In genomic region chr19:1846517-1847205, GRCh38 we compare ENCODE assay signal across 9 cellular contexts. TPM values are rescaled to one million over a fixed set of nuclear protein-coding genes. Genes with fewer than 3 reads are reported as not detected.
A peak's percentile ranks its signal among the peaks of the same experiment; 100 is the strongest.
DNase-seq lines count a peak whose midpoint lies in the region; ATAC-seq and TF ChIP-seq lines count a peak whose summit lies in the region.
"Had no signal": no experiment of that assay in that cellular context is flagged by ENCODE, and none has a peak within 500 bp of the region (broad histone marks: within the 10 kb centered on the region; RNA-seq: fewer than 3 reads in every experiment).

No MANE protein-coding gene starts in this region.

- H3K4me1 ChIP-seq in left ventricle myocardium inferior, result peaks cover 66% of the 10 kb centered on the region
- H3K4me1 ChIP-seq in lower lobe of right lung, result peaks cover 59% of the 10 kb centered on the region
- peaks cover 52% of the 10 kb centered on the region for H3K4me1 ChIP-seq in upper lobe of right lung

- ATAC-seq in Right ventricle myocardium superior (ENCODE audit: poor library complexity) (no peak), lower lobe of right lung (no peak), upper lobe of right lung (no peak), HG03442 (IDR thresholded peaks at IDR 0.05; ENCODE audit: unreplicated experiment) (no peak)

- H3K4me3 ChIP-seq in left ventricle myocardium inferior (peak overlapping the region; percentile 100), astrocyte of the cerebellum (ENCODE audit: low read depth, low read length) (peak overlapping the region; percentile 90), lower lobe of right lung (peak overlapping the region; percentile 90), upper lobe of right lung (peak overlapping the region; percentile 80)

- in situ Hi-C loops in astrocyte of the cerebellum (cut with HindIII; ENCODE audit: low sequenced_read_pairs), result no loop called here

- H3K27me3 ChIP-seq in left ventricle myocardium inferior (ENCODE audit: low read depth) (no peaks in the 10 kb centered on the region), lower lobe of right lung (ENCODE audit: low read depth) (no peaks in the 10 kb centered on the region), upper lobe of right lung (no peaks in the 10 kb centered on the region)

- H3K36me3 ChIP-seq in left ventricle myocardium inferior (peaks cover 6% of the 10 kb centered on the region), lower lobe of right lung (peaks cover 11% of the 10 kb centered on the region), upper lobe of right lung (no peaks in the 10 kb centered on the region)

- H3K9me3 ChIP-seq in left ventricle myocardium inferior (replicated peaks) (no peaks in the 10 kb centered on the region), lower lobe of right lung (no peaks in the 10 kb centered on the region), upper lobe of right lung (no peaks in the 10 kb centered on the region)

- DNase-seq in left ventricle myocardium inferior (no peak), Right ventricle myocardium superior (no peak), astrocyte of the cerebellum (ENCODE audit: low read depth) (no peak), lower lobe of right lung (no peak), upper lobe of right lung (no peak), HCEC 1CT (no peak), Ammon's horn (ENCODE audit: low spot score) (no peak)
- DNase-seq: NK-92 treated with Interleukin-12 subunit alpha and Interleukin-12 subunit beta, amount 100 ng/mL, for 24 hours had no signal

- H3K27ac ChIP-seq in left ventricle myocardium inferior (replicated peaks) (peak overlapping the region; percentile 99), lower lobe of right lung (peak overlapping the region; percentile 99), upper lobe of right lung (peak overlapping the region; percentile 100)

- intact Hi-C loops in left ventricle myocardium inferior (cut with micrococcal nuclease) (no loop called here), Right ventricle myocardium superior (cut with DNase I) (no loop called here), lower lobe of right lung (cut with DNase I) (no loop called here), upper lobe of right lung (cut with DNase I) (no loop called here)

- no peak for TF ChIP-seq CTCF in left ventricle myocardium inferior (IDR thresholded peaks at IDR 0.05; ENCODE audit: borderline replicate concordance)
- TF ChIP-seq CTCF in astrocyte of the cerebellum (IDR thresholded peaks at IDR 0.05; ENCODE audit: low read depth, low read length, missing control alignments), result no peak
- no peak for TF ChIP-seq CTCF in lower lobe of right lung (IDR thresholded peaks at IDR 0.05)
- TF ChIP-seq CTCF in upper lobe of right lung (IDR thresholded peaks at IDR 0.05), result no peak

RNA-seq across cellular contexts. Expression of gene REXO1, which starts 1.6 kb away (rescaled TPM):
- 17.7 TPM for total RNA-seq in left ventricle myocardium inferior
- 13.6 TPM for total RNA-seq in Right ventricle myocardium superior
- total RNA-seq in lower lobe of right lung, result 29.1 TPM
- 37.2 TPM for total RNA-seq in upper lobe of right lung

RNA-seq across cellular contexts. Expression of gene KLF16, which starts 16.7 kb away (rescaled TPM):
- total RNA-seq in left ventricle myocardium inferior (6.4 TPM), Right ventricle myocardium superior (6.2 TPM), lower lobe of right lung (22.2 TPM), upper lobe of right lung (28.0 TPM)

RNA-seq across cellular contexts. Expression of gene ATP8B3, which starts 34.6 kb away (rescaled TPM):
- total RNA-seq in left ventricle myocardium inferior, result 0.41 TPM
- 0.46 TPM for total RNA-seq in Right ventricle myocardium superior
- 2.1 TPM for total RNA-seq in lower lobe of right lung
- total RNA-seq in upper lobe of right lung, result 0.64 TPM

RNA-seq across cellular contexts. Expression of gene ABHD17A, which starts 38.6 kb away (rescaled TPM):
- total RNA-seq in left ventricle myocardium inferior (55.6 TPM), Right ventricle myocardium superior (55.7 TPM), lower lobe of right lung (76.4 TPM), upper lobe of right lung (76.1 TPM)

RNA-seq across cellular contexts. Expression of gene ADAT3, which starts 58.5 kb away (rescaled TPM):
- total RNA-seq in left ventricle myocardium inferior, result 1.8 TPM
- 2.1 TPM for total RNA-seq in Right ventricle myocardium superior
- 6.2 TPM for total RNA-seq in lower lobe of right lung
- 6.3 TPM for total RNA-seq in upper lobe of right lung
